8 cellular contexts compared by ENCODE assay signal in the genomic region with DNA sequence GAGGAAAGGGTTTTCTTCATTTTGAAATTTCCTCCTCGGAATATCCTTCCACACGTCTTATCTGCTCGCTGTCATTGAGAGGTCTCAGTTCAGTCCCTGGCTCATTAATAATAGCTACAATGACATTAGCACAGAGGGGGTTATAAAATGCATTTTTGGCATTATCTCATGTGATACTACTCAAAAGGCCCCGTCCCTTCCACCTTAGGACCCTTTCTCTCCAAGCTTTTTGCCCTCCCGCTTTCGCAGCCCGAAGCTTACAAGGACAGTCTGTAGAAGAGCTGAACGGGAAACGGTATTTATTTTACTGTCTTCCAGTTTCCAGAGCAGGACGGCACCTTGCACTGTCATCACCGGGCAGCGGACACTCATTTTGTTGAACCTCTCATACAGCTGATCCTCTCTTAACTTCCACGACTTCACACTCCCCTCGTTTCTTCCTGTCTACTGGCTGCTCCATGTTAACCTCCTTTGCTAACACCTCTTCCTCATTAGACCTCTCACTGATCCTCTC. TPM values are rescaled to one million over a fixed set of nuclear protein-coding genes. Genes with fewer than 3 reads are reported as not detected.
DNase-seq lines count a peak whose midpoint lies in the region; ATAC-seq and TF ChIP-seq lines count a peak whose summit lies in the region.

No MANE protein-coding gene starts in this region.

- ATAC-seq in GM21390 (IDR thresholded peaks at IDR 0.05; ENCODE audit: unreplicated experiment): peak; percentile 6
- ATAC-seq in psoas muscle: peak in 1 of 4 donors; percentile 48
- no peak for ATAC-seq in GM18519 (IDR thresholded peaks at IDR 0.05; ENCODE audit: low FRiP score, unreplicated experiment)
- ATAC-seq in HG03571 (IDR thresholded peaks at IDR 0.05; ENCODE audit: unreplicated experiment): no peak

- no peaks in the 10 kb centered on the region for H4K20me1 ChIP-seq in OCI-LY3 (ENCODE audit: insufficient read depth, low read length)

- peaks cover 15% of the 10 kb centered on the region for H3K4me1 ChIP-seq in OCI-LY3 (ENCODE audit: low read length)
- peaks cover 5 to 25% (median 21%) of the 10 kb centered on the region in 3 donors for H3K4me1 ChIP-seq in esophagus squamous epithelium
- no peaks in the 10 kb centered on the region for H3K4me1 ChIP-seq in psoas muscle

- H3K27ac ChIP-seq in OCI-LY3 (ENCODE audit: low read length): peak overlapping the region; percentile 37; the same call in 1 of the 2 replicates
- peak overlapping the region; percentile 44 to 83 (median 60) for H3K27ac ChIP-seq in esophagus squamous epithelium
- peak overlapping the region; percentile 53 for H3K27ac ChIP-seq in psoas muscle

- peak overlapping the region; percentile 77 for H3K4me3 ChIP-seq in OCI-LY3 (ENCODE audit: low read length)
- H3K4me3 ChIP-seq in esophagus squamous epithelium: peak overlapping the region in 3 of 4 donors; percentile 1 to 50 (median 7)
- H3K4me3 ChIP-seq in psoas muscle: peak overlapping the region; percentile 51

- peak overlapping the region; percentile 75 for H3K9ac ChIP-seq in OCI-LY3 (ENCODE audit: low read length)

- H3K4me2 ChIP-seq in OCI-LY3 (ENCODE audit: low read length): peak overlapping the region; percentile 95

- H3K9me3 ChIP-seq in OCI-LY3 (ENCODE audit: insufficient read depth, low read length): no peaks in the 10 kb centered on the region
- H3K9me3 ChIP-seq in esophagus squamous epithelium: no peaks in the 10 kb centered on the region
- no peaks in the 10 kb centered on the region for H3K9me3 ChIP-seq in psoas muscle

- H3K36me3 ChIP-seq in OCI-LY3 (replicated peaks; ENCODE audit: low read depth, low read length) (no peaks in the 10 kb centered on the region), esophagus squamous epithelium (no peaks in the 10 kb centered on the region), psoas muscle (ENCODE audit: insufficient read depth in 1 of 2, low read depth in 1 of 2) (no peaks in the 10 kb centered on the region)

- DNase-seq in esophagus squamous epithelium (lab: John Stamatoyannopoulos, UW) (no peak), psoas muscle (no peak), hepatic stellate cell (ENCODE audit: low spot score) (no peak), AG08396 (ENCODE audit: low spot score) (no peak)

- peak overlapping the region; percentile 88 for H2AFZ ChIP-seq in OCI-LY3 (ENCODE audit: low read depth, low read length)

- TF ChIP-seq CTCF in OCI-LY3 (IDR thresholded peaks at IDR 0.05; ENCODE audit: low read depth, low read length): no peak
- TF ChIP-seq CTCF in esophagus squamous epithelium (IDR thresholded peaks at IDR 0.05): peak in 1 of 6 experiments; percentile 2
- TF ChIP-seq CTCF in psoas muscle (IDR thresholded peaks at IDR 0.05): no peak

- intact Hi-C loops in esophagus squamous epithelium (cut with DNase I): no loop called here
- intact Hi-C loops in psoas muscle (cut with DNase I): no loop called here

- 24 to 34% methylated on average over 14 of the region's 14 CpGs for WGBS in esophagus squamous epithelium, 2 donors
- WGBS in psoas muscle, 3 donors: 31 to 49% (median 34%) methylated on average over 14 of the region's 14 CpGs

- peak in 1 of 4 donors; percentile 0 for TF ChIP-seq POLR2A in esophagus squamous epithelium (IDR thresholded peaks at IDR 0.05)

- H3K27me3 ChIP-seq in OCI-LY3 (ENCODE audit: low read depth, low read length): no peaks in the 10 kb centered on the region
- H3K27me3 ChIP-seq in esophagus squamous epithelium: no peaks in the 10 kb centered on the region
- no peaks in the 10 kb centered on the region for H3K27me3 ChIP-seq in psoas muscle (ENCODE audit: insufficient read depth in 3 of 3, low read length in 2 of 3)

- H3K79me2 ChIP-seq in OCI-LY3 (ENCODE audit: low read length): no peaks in the 10 kb centered on the region

RNA-seq across cellular contexts. Expression of a gene that starts 5.6 kb away (rescaled TPM):
- total RNA-seq in esophagus squamous epithelium (10 to 100 TPM in 1 of 4 donors, 1 to 10 TPM in 3; 5.6 to 18.3 (median 7.2) TPM), psoas muscle (1 to 10 TPM; 5.2 to 6.7 (median 6.2) TPM)
- 1 to 10 TPM; 1.9 to 4.4 (median 2.9) TPM for polyA plus RNA-seq in psoas muscle

RNA-seq across cellular contexts. Expression of a gene that starts 10.6 kb away (rescaled TPM):
- total RNA-seq in esophagus squamous epithelium (10 to 100 TPM in 1 of 4 donors, 1 to 10 TPM in 3; 1.8 to 17.5 (median 3.8) TPM), psoas muscle (under 1 TPM; 0.24 to 0.52 (median 0.36) TPM)
- polyA plus RNA-seq in psoas muscle: under 1 TPM; 0.34 to 0.47 (median 0.36) TPM

Comparison
In these comparisons a context has a peak if more than half of its experiments do, and no peak if none do; other contexts are left out.
1. H3K4me3 ChIP-seq: peak in every context shown above with its lines; median percentile 77 in OCI-LY3; 51 in psoas muscle; 7 in esophagus squamous epithelium.